ENCODE assay signal across 8 cellular contexts in the genomic region with DNA sequence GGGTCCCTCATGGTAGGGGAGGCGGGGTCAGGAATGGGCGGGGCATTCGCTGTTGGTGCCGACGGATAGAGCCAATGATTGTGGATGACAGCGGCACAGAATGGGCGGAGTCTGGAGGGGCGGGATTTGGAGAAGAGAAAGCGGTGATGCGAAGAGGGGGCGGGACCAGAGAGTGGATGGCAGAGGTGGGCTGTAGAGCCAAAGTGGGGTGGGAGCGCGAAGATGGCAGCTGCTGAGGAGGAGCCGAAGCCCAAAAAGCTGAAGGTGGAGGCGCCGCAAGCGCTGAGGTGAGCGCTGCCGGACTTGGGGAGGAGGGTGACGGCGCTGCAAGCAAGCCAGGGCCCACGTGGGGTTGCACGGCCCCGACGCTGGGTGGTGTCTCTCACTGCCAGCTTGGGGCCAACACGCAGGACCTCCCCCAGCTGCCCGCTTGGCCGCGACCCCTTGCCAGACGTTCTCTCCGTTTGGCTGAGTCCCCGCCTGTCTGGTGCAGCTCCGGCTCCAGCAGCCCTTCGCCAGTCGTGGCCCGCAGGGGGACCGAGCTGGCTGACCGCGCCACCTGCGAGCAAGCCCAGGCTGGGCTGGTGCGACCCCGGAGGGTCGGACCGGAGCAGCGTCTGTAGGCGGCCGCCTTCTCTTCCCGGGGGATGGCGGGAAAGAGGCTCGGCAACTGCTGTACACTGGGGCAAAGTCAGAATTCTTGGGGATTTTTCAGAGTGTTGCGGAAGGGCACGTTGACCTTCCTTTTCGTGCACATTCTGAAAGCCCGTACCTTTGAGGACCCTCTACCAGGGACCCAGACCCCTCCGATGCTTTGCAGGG. TPM values are rescaled to one million over a fixed set of nuclear protein-coding genes. Genes with fewer than 3 reads are reported as not detected.
DNase-seq lines count a peak whose midpoint lies in the region; ATAC-seq, FAIRE-seq and TF ChIP-seq lines count a peak whose summit lies in the region.

A gene (plus strand): TSS at position 165 of the 822 bp plus-strand sequence. CDS start 58 bp downstream, at position 223.

- DNase-seq in GM13976 (ENCODE audit: low spot score) (peak; percentile 99), NCI-H146 (lab: John Stamatoyannopoulos, UW) (peak; percentile 99), T-helper 22 cell (ENCODE audit: low read depth) (peak; percentile 99), astrocyte (ENCODE audit: low read depth) (peak; percentile 87), hepatic stellate cell (ENCODE audit: low spot score) (peak; percentile 98), retina (peak; percentile 99), KG1 (lab: John Stamatoyannopoulos, UW) (no peak)

- FAIRE-seq in astrocyte (lab: Jason Lieb, UNC): peak; percentile 55

- no peaks in the 10 kb centered on the region for H3K9me3 ChIP-seq in astrocyte (ENCODE audit: insufficient read depth, low read depth, low read length)

- peaks cover 5% of the 10 kb centered on the region for H3K36me3 Mint-ChIP-seq in astrocyte (ENCODE audit: low read depth, unreplicated experiment)

- peak within 1 kb of the TSS; percentile 98 for H2AFZ ChIP-seq in astrocyte (ENCODE audit: low read depth, low read length)

- TF ChIP-seq CTCF in GM13976 (IDR thresholded peaks at IDR 0.05; ENCODE audit: borderline replicate concordance, control extremely low read depth, extremely low read depth, insufficient read depth, missing control alignments) (peak; percentile 12), astrocyte (IDR thresholded peaks at IDR 0.05; ENCODE audit: insufficient read depth, low read depth, low read length) (peak; percentile 6)

- H3K4me1 ChIP-seq in astrocyte (ENCODE audit: insufficient read depth, low read length): peaks cover 7% of the 10 kb centered on the region

- H3K9me3 Mint-ChIP-seq in astrocyte (ENCODE audit: unreplicated experiment): no peaks in the 10 kb centered on the region

- H3K79me2 ChIP-seq in astrocyte (ENCODE audit: insufficient read depth, low read length): peaks cover 48% of the 10 kb centered on the region

- in situ Hi-C loops in GM13976 (cut with MboI; ENCODE audit: low sequenced_read_pairs, unreplicated experiment): no loop called here

- peak within 1 kb of the TSS; percentile 100 for H3K4me2 ChIP-seq in astrocyte (ENCODE audit: low read length)

- H3K36me3 ChIP-seq in astrocyte (ENCODE audit: insufficient read depth, low read length): no peaks in the 10 kb centered on the region

- peak within 1 kb of the TSS; percentile 98 for H3K4me3 ChIP-seq in astrocyte (ENCODE audit: insufficient read depth, low read depth, low read length)

- H3K27me3 Mint-ChIP-seq in astrocyte (ENCODE audit: low read depth, unreplicated experiment): no peaks in the 10 kb centered on the region

- H3K27ac Mint-ChIP-seq in astrocyte (ENCODE audit: unreplicated experiment): peak within 1 kb of the TSS; percentile 26

- peak; percentile 84 for ATAC-seq in HG02763 (IDR thresholded peaks at IDR 0.05; ENCODE audit: unreplicated experiment)

- H3K27me3 ChIP-seq in astrocyte (ENCODE audit: insufficient read depth, low read length): no peaks in the 10 kb centered on the region

- H3K27ac ChIP-seq in astrocyte (ENCODE audit: low read depth, low read length): peak within 1 kb of the TSS; percentile 99

- peaks cover 12% of the 10 kb centered on the region for H3K4me1 Mint-ChIP-seq in astrocyte (ENCODE audit: low read depth, unreplicated experiment)

- H3K9ac ChIP-seq in astrocyte (ENCODE audit: low read length): peak within 1 kb of the TSS; percentile 96

- no peak within 1 kb of the TSS for H3K4me3 Mint-ChIP-seq in astrocyte (ENCODE audit: unreplicated experiment)

- peaks cover 29% of the 10 kb centered on the region for H4K20me1 ChIP-seq in astrocyte (ENCODE audit: insufficient read depth, low read length)

RNA-seq across cellular contexts. Expression of the gene that starts here (rescaled TPM):
- total RNA-seq in astrocyte: 58.3 and 62.0 TPM in 2 replicates
